ENCODE assay signal across 1 cellular context in the genomic region with DNA sequence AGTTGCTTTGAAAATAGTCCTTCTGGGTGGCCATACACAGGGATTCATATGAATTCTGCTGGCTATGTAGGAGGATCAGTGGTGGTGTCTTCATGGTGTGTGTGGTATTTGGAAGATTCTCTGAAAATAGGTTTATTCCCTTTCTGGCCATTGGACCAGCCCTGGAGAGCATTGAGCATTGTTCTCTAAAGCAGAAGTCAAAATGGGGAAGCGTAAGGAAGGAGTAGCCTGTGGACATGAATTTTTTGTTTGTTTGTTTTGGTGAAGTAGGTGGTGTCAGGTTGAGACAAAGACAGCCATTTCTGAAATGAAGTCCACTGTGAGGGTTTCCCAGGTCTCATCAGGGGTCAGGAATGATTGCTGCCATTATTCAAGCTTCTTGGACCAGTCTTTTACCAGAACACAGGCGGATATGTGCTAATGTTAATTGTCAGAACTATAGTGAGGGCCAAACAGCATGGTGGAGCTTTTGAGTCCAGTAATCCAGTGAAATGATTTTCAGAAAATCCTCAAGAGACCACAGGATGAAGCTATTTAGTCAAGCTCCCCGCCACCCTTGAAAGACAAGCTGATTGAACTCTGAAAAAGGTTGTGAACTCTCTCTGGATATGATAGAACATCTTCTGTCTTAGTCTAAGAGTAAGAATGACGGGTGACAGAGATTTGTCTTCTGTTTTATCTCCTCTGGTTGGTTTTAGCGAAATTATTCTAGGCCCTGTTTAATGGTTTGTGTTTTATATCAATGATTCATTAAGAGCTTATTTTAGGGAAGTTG.
TF ChIP-seq lines count a peak whose summit lies in the region.

No MANE protein-coding gene starts in this region.

TF ChIP-seq in GM12878, 131 proteins besides CTCF, POLR2A, EP300 and RAD21 (continued from another document):
- TF ChIP-seq, protein P1, sequence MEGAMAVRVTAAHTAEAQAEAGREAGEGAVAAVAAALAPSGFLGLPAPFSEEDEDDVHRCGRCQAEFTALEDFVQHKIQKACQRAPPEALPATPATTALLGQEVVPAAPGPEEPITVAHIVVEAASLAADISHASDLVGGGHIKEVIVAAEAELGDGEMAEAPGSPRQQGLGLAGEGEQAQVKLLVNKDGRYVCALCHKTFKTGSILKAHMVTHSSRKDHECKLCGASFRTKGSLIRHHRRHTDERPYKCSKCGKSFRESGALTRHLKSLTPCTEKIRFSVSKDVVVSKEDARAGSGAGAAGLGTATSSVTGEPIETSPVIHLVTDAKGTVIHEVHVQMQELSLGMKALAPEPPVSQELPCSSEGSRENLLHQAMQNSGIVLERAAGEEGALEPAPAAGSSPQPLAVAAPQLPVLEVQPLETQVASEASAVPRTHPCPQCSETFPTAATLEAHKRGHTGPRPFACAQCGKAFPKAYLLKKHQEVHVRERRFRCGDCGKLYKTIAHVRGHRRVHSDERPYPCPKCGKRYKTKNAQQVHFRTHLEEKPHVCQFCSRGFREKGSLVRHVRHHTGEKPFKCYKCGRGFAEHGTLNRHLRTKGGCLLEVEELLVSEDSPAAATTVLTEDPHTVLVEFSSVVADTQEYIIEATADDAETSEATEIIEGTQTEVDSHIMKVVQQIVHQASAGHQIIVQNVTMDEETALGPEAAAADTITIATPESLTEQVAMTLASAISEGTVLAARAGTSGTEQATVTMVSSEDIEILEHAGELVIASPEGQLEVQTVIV (IDR thresholded peaks at IDR 0.05; ENCODE audit: borderline replicate concordance, partially characterized antibody), result no peak
- no peak for TF ChIP-seq YBX1 (IDR thresholded peaks at IDR 0.05)
- TF ChIP-seq, protein P2, sequence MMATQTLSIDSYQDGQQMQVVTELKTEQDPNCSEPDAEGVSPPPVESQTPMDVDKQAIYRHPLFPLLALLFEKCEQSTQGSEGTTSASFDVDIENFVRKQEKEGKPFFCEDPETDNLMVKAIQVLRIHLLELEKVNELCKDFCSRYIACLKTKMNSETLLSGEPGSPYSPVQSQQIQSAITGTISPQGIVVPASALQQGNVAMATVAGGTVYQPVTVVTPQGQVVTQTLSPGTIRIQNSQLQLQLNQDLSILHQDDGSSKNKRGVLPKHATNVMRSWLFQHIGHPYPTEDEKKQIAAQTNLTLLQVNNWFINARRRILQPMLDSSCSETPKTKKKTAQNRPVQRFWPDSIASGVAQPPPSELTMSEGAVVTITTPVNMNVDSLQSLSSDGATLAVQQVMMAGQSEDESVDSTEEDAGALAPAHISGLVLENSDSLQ (IDR thresholded peaks at IDR 0.05), result peak; percentile 36; the same call in 1 of the 2 replicates
- TF ChIP-seq SPI1 (IDR thresholded peaks at IDR 0.05; ENCODE audit: borderline replicate concordance, insufficient read depth, low read depth, low read length), result peak; percentile 70; the same call in 1 of the 2 replicates
- no peak for TF ChIP-seq GATAD2B (conservative IDR thresholded peaks at IDR 0.05; ENCODE audit: low read depth)
- TF ChIP-seq HDAC2 (IDR thresholded peaks at IDR 0.05), result no peak
- TF ChIP-seq, protein P3, sequence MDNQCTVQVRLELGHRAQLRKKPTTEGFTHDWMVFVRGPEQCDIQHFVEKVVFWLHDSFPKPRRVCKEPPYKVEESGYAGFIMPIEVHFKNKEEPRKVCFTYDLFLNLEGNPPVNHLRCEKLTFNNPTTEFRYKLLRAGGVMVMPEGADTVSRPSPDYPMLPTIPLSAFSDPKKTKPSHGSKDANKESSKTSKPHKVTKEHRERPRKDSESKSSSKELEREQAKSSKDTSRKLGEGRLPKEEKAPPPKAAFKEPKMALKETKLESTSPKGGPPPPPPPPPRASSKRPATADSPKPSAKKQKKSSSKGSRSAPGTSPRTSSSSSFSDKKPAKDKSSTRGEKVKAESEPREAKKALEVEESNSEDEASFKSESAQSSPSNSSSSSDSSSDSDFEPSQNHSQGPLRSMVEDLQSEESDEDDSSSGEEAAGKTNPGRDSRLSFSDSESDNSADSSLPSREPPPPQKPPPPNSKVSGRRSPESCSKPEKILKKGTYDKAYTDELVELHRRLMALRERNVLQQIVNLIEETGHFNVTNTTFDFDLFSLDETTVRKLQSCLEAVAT (IDR thresholded peaks at IDR 0.05), result no peak
- no peak; the same call in 1 of the 2 replicates for TF ChIP-seq NFIC (IDR thresholded peaks at IDR 0.05; ENCODE audit: low read depth, low read length)
- TF ChIP-seq, protein P4, sequence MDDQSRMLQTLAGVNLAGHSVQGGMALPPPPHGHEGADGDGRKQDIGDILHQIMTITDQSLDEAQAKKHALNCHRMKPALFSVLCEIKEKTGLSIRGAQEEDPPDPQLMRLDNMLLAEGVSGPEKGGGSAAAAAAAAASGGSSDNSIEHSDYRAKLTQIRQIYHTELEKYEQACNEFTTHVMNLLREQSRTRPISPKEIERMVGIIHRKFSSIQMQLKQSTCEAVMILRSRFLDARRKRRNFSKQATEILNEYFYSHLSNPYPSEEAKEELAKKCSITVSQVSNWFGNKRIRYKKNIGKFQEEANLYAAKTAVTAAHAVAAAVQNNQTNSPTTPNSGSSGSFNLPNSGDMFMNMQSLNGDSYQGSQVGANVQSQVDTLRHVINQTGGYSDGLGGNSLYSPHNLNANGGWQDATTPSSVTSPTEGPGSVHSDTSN (IDR thresholded peaks at IDR 0.05; ENCODE audit: insufficient replicate concordance, low read depth, low read length), result no peak
- no peak for TF ChIP-seq BCL11A (IDR thresholded peaks at IDR 0.05; ENCODE audit: low read depth, low read length)
- TF ChIP-seq, protein P5, sequence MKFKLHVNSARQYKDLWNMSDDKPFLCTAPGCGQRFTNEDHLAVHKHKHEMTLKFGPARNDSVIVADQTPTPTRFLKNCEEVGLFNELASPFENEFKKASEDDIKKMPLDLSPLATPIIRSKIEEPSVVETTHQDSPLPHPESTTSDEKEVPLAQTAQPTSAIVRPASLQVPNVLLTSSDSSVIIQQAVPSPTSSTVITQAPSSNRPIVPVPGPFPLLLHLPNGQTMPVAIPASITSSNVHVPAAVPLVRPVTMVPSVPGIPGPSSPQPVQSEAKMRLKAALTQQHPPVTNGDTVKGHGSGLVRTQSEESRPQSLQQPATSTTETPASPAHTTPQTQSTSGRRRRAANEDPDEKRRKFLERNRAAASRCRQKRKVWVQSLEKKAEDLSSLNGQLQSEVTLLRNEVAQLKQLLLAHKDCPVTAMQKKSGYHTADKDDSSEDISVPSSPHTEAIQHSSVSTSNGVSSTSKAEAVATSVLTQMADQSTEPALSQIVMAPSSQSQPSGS (IDR thresholded peaks at IDR 0.05; ENCODE audit: low read length), result no peak
- no peak for TF ChIP-seq FOS (IDR thresholded peaks at IDR 0.05; ENCODE audit: borderline replicate concordance, extremely low read depth, insufficient read length)
- no peak for TF ChIP-seq CBX5 (IDR thresholded peaks at IDR 0.05; ENCODE audit: low read depth)
- no peak for TF ChIP-seq SP1 (IDR thresholded peaks at IDR 0.05; ENCODE audit: low read depth, low read length)
- TF ChIP-seq ZNF274 (IDR thresholded peaks at IDR 0.05; ENCODE audit: insufficient read depth, insufficient read length), result no peak
- TF ChIP-seq ZNF622 (IDR thresholded peaks at IDR 0.05), result no peak
- TF ChIP-seq, protein P6, sequence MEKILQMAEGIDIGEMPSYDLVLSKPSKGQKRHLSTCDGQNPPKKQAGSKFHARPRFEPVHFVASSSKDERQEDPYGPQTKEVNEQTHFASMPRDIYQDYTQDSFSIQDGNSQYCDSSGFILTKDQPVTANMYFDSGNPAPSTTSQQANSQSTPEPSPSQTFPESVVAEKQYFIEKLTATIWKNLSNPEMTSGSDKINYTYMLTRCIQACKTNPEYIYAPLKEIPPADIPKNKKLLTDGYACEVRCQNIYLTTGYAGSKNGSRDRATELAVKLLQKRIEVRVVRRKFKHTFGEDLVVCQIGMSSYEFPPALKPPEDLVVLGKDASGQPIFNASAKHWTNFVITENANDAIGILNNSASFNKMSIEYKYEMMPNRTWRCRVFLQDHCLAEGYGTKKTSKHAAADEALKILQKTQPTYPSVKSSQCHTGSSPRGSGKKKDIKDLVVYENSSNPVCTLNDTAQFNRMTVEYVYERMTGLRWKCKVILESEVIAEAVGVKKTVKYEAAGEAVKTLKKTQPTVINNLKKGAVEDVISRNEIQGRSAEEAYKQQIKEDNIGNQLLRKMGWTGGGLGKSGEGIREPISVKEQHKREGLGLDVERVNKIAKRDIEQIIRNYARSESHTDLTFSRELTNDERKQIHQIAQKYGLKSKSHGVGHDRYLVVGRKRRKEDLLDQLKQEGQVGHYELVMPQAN (conservative IDR thresholded peaks at IDR 0.05), result no peak
- no peak for TF ChIP-seq POLR2AphosphoS5 (IDR thresholded peaks at IDR 0.05; ENCODE audit: low read length)
- TF ChIP-seq YY1 (IDR thresholded peaks at IDR 0.05; ENCODE audit: low read depth, low read length), result peak; percentile 26; the same call in 1 of the 2 replicates
- peak; percentile 16; the same call in 1 of the 2 replicates for TF ChIP-seq RUNX3 (IDR thresholded peaks at IDR 0.05; ENCODE audit: low read length)
- no peak for TF ChIP-seq JUNB (IDR thresholded peaks at IDR 0.05)
- TF ChIP-seq EED (IDR thresholded peaks at IDR 0.05; ENCODE audit: low read depth), result no peak
